26 cellular contexts compared by ENCODE assay signal in the genomic region with DNA sequence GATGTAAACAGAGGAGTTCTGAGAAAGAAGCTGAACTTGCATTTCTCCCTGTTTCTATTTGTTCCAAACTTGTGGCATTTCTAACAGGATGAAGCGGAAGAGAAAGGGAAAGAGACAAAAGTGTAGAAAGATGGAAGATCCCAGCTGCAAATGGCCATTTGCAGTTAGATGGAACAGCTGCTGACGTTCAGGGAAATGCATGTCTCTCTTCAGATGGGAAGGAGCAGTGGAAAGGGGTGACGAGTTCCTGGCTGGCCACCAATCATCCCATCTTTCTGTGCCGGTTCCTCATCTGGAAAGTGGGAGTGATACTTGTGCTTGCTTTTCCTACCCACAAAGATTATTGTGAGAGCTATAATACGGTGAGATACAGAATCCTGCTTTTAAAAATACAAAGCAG. TPM values are rescaled to one million over a fixed set of nuclear protein-coding genes. Genes with fewer than 3 reads are reported as not detected.
DNase-seq lines count a peak whose midpoint lies in the region; ATAC-seq and TF ChIP-seq lines count a peak whose summit lies in the region.
"Had no signal": no experiment of that assay in that cellular context is flagged by ENCODE, and none has a peak within 500 bp of the region (broad histone marks: within the 10 kb centered on the region; RNA-seq: fewer than 3 reads in every experiment).

No MANE protein-coding gene starts in this region.

- peaks cover 14% of the 10 kb centered on the region for H3K4me1 Mint-ChIP-seq in Calu3 (ENCODE audit: low read depth, unreplicated experiment)

- H3K4me1 ChIP-seq in heart left ventricle (peaks cover 0 to 57% (median 25%) of the 10 kb centered on the region in 12 donors), mesenchymal stem cell (ENCODE audit: control insufficient read depth, insufficient read depth, low read depth, low read length) (peaks cover 11% of the 10 kb centered on the region), skeletal muscle tissue (ENCODE audit: control insufficient read depth in 3 of 3, insufficient read depth in 3 of 3, low read length in 3 of 3) (peaks cover 20 to 40% (median 20%) of the 10 kb centered on the region in 3 donors), vagina (peaks cover 44% of the 10 kb centered on the region)

- intact Hi-C loops in heart left ventricle (cut with DNase I) (loop anchor here in 9 of 10 donors (2.0 to 5.0 kb wide), 8 partner anchors 37 to 202 kb away; no protein-coding TSS in a partner anchor), cardiac septum (cut with DNase I) (loop anchor here (2.0 to 5.0 kb wide), 2 partner anchors 87 to 187 kb away; no protein-coding TSS in a partner anchor), vagina (cut with DNase I) (loop anchor here (5.0 to 10.0 kb wide), 5 partner anchors 37 to 195 kb away; no protein-coding TSS in a partner anchor), Calu3 (cut with micrococcal nuclease; ENCODE audit: unreplicated experiment) (no loop called here)

- no peaks in the 10 kb centered on the region for H3K9me3 ChIP-seq in heart left ventricle
- no peaks in the 10 kb centered on the region for H3K9me3 ChIP-seq in mesenchymal stem cell (ENCODE audit: control insufficient read depth, low read length)
- H3K9me3 ChIP-seq in skeletal muscle tissue (ENCODE audit: control insufficient read depth in 3 of 3, low read length in 3 of 3) = no peaks in the 10 kb centered on the region
- H3K9me3 ChIP-seq in vagina = no peaks in the 10 kb centered on the region
- H3K9me3 ChIP-seq: BLaER1, upper lobe of right lung had no signal

- H3K4ac ChIP-seq in mesenchymal stem cell (ENCODE audit: low read depth in 1 of 2, low read length in 2 of 2) = no peak overlapping the region

- H3K79me1 ChIP-seq in mesenchymal stem cell (replicated peaks; ENCODE audit: low read length, poor library complexity, severe bottlenecking) = no peaks in the 10 kb centered on the region

- peak in 2 of 5 donors; percentile 54 to 59 for DNase-seq in heart left ventricle
- no peak for DNase-seq in cardiac septum (ENCODE audit: low spot score)
- DNase-seq in mesenchymal stem cell = no peak
- no peak for DNase-seq in vagina (ENCODE audit: extremely low spot score in 2 of 2)
- no peak for DNase-seq in Calu3
- DNase-seq in NCI-H146 treated with DMSO at 0.1 percent for 48 hours (lab: John Stamatoyannopoulos, UW; ENCODE audit: unreplicated experiment) = no peak
- no peak for DNase-seq in GOT3 (lab: John Stamatoyannopoulos, UW)
- DNase-seq: activated CD4-positive, alpha-beta T cell treated with anti-CD3 and anti-CD28 coated beads, Interleukin-2, amount 50 U/mL, for 48 hours; activated gamma-delta T cell treated with Interleukin-2 at 50 U/mL for 16 hours; caudate nucleus; erythroblast; H9; natural killer cell; NCI-H1417 treated with DMSO at 0.1 percent for 48 hours; NCI-H2171 treated with DMSO at 0.1 percent for 48 hours; NCI-H526 treated with DMSO at 0.1 percent for 48 hours; SHP77; upper lobe of right lung had no signal

- H3K27me3 ChIP-seq in heart left ventricle = peaks cover 0 to 14% (median 0%) of the 10 kb centered on the region in 9 donors
- peaks cover 0 to 22% of the 10 kb centered on the region in 2 experiments for H3K27me3 ChIP-seq in mesenchymal stem cell (ENCODE audit: control insufficient read depth in 1 of 2, insufficient read depth in 1 of 2, low read length in 2 of 2)
- peaks cover 13 to 29% (median 27%) of the 10 kb centered on the region in 3 donors for H3K27me3 ChIP-seq in skeletal muscle tissue (ENCODE audit: control insufficient read depth in 3 of 3, insufficient read depth in 3 of 3, low read length in 3 of 3)
- no peaks in the 10 kb centered on the region for H3K27me3 ChIP-seq in vagina
- H3K27me3 ChIP-seq: BLaER1 had no signal

- no peak overlapping the region for H3K4me2 ChIP-seq in mesenchymal stem cell (ENCODE audit: low read length, poor library complexity, severe bottlenecking)
- H3K4me2 ChIP-seq: BLaER1 had no signal

- no peak overlapping the region for H4K8ac ChIP-seq in mesenchymal stem cell (ENCODE audit: low read length)

- H2BK120ac ChIP-seq in mesenchymal stem cell (ENCODE audit: low read depth, low read length) = no peak overlapping the region

- H3K4me3 Mint-ChIP-seq in Calu3 (ENCODE audit: low read depth, unreplicated experiment) = no peak overlapping the region
- H3K4me3 Mint-ChIP-seq: natural killer cell had no signal

- 53 to 61% (median 59%) methylated on average over 5 of the region's 5 CpGs for WGBS in heart left ventricle, 4 donors
- 68% methylated on average over 4 of the region's 5 CpGs for WGBS in mesenchymal stem cell

- H3K18ac ChIP-seq in mesenchymal stem cell (ENCODE audit: low read depth in 1 of 2, low read length in 2 of 2) = no peak overlapping the region

- H2AFZ ChIP-seq in mesenchymal stem cell (ENCODE audit: low read depth, low read length) = no peak overlapping the region

- TF ChIP-seq CTCF in heart left ventricle (IDR thresholded peaks at IDR 0.05) (no peak), vagina (IDR thresholded peaks at IDR 0.05) (no peak), Calu3 (IDR thresholded peaks at IDR 0.05; ENCODE audit: unreplicated experiment) (no peak)

- no peak overlapping the region for H2BK12ac ChIP-seq in mesenchymal stem cell (ENCODE audit: low read length in 2 of 2)

- H3K27ac Mint-ChIP-seq in Calu3 (ENCODE audit: unreplicated experiment) = no peak overlapping the region
- H3K27ac Mint-ChIP-seq: H9, natural killer cell, progenitor cell of endocrine pancreas had no signal

- H3K36me3 Mint-ChIP-seq in Calu3 (ENCODE audit: insufficient read depth, unreplicated experiment) = peaks cover 18% of the 10 kb centered on the region
- H3K36me3 Mint-ChIP-seq: natural killer cell had no signal

- peaks cover 0 to 3% (median 0%) of the 10 kb centered on the region in 9 donors for H3K36me3 ChIP-seq in heart left ventricle
- H3K36me3 ChIP-seq in mesenchymal stem cell (ENCODE audit: control insufficient read depth in 1 of 2, insufficient read depth in 2 of 2, low read depth in 1 of 2, low read length in 2 of 2) = no peaks in the 10 kb centered on the region
- no peaks in the 10 kb centered on the region for H3K36me3 ChIP-seq in skeletal muscle tissue (ENCODE audit: control insufficient read depth in 3 of 3, insufficient read depth in 3 of 3, low read length in 3 of 3)
- H3K36me3 ChIP-seq in vagina = no peaks in the 10 kb centered on the region
- H3K36me3 ChIP-seq: BLaER1 had no signal

- H3K9ac ChIP-seq in mesenchymal stem cell (ENCODE audit: low read length) (peak overlapping the region; percentile 74), skeletal muscle tissue (ENCODE audit: low read depth in 1 of 3, low read length in 3 of 3) (no peak overlapping the region)
- H3K9ac ChIP-seq: BLaER1 had no signal

- H2BK15ac ChIP-seq in mesenchymal stem cell (ENCODE audit: low read depth, poor library complexity, severe bottlenecking) = no peak overlapping the region

- peaks cover 49% of the 10 kb centered on the region for H3K27me3 Mint-ChIP-seq in Calu3 (ENCODE audit: unreplicated experiment)

- H3K9me3 Mint-ChIP-seq in Calu3 (ENCODE audit: low read depth, unreplicated experiment) = peaks cover 2% of the 10 kb centered on the region
- H3K9me3 Mint-ChIP-seq: H9, natural killer cell had no signal

- no peak overlapping the region for H2BK5ac ChIP-seq in mesenchymal stem cell (ENCODE audit: low read depth, low read length, poor library complexity, severe bottlenecking)

- no peak overlapping the region for H3K23ac ChIP-seq in mesenchymal stem cell (ENCODE audit: low read length in 2 of 2)

- H3K14ac ChIP-seq in mesenchymal stem cell (ENCODE audit: low read length in 2 of 2) = no peak overlapping the region

- no peak for ATAC-seq in heart left ventricle
- ATAC-seq: natural killer cell, upper lobe of right lung had no signal

- BruUV-seq in Calu3 (replicated peaks; lab: Mats Ljungman, UMichigan) = no TSS peak

- CTCF ChIA-PET in Calu3 (lab: Charles Lee) = no interaction called here

- no peak for TF ChIP-seq POLR2A in heart left ventricle (IDR thresholded peaks at IDR 0.05)
- no peak for TF ChIP-seq POLR2A in vagina (IDR thresholded peaks at IDR 0.05)

- H3K27ac ChIP-seq in heart left ventricle (peak overlapping the region; percentile 77 to 94 (median 92)), mesenchymal stem cell (ENCODE audit: low read length, poor library complexity, severe bottlenecking) (no peak overlapping the region), skeletal muscle tissue (ENCODE audit: low read depth, low read length) (peak overlapping the region; percentile 82), vagina (peak overlapping the region; percentile 95)
- H3K27ac ChIP-seq: BLaER1, HL-60, VCaP had no signal

- no peak overlapping the region for H4K91ac ChIP-seq in mesenchymal stem cell (ENCODE audit: low read length)

- H3K4me3 ChIP-seq in heart left ventricle (peak overlapping the region in 1 of 12 donors; percentile 98), mesenchymal stem cell (ENCODE audit: insufficient read depth in 1 of 2, low read depth in 1 of 2, low read length in 2 of 2) (peak overlapping the region in 1 of 2 experiments; percentile 83), skeletal muscle tissue (ENCODE audit: low read length in 3 of 3) (no peak overlapping the region), vagina (no peak overlapping the region)
- H3K4me3 ChIP-seq: BLaER1, lung had no signal

- H2AK5ac ChIP-seq in mesenchymal stem cell (ENCODE audit: low read length, severe bottlenecking) = no peak overlapping the region

RNA-seq across cellular contexts. Expression of a gene that starts 1.3 kb away (rescaled TPM):
- total RNA-seq in heart left ventricle (100 to 1,000 TPM; 121 to 629 (median 187) TPM), cardiac septum (116 TPM), skeletal muscle tissue (64.2 TPM), vagina (262 TPM), Calu3 (2022) (9.1 and 12.3 TPM in 2 replicates)
- polyA plus RNA-seq in heart left ventricle = 100 to 1,000 TPM; 112 to 137 TPM
- polyA plus RNA-seq in mesenchymal stem cell (2013, experiment 1 of 2) = 319 TPM
- polyA plus RNA-seq in mesenchymal stem cell (2013, experiment 2 of 2) = 317 TPM
- total RNA-seq: G401; T-helper 1 cell treated with Interleukin-12 subunit alpha and Interleukin-12 subunit beta and Interleukin-4 antibody, amounts not matched to agents 30 ng/mL and 1 ng/mL, for 36 hours had no signal
